24 cellular contexts compared by ENCODE assay signal in genomic region chr17:43068570-43069367, GRCh38. TPM values are rescaled to one million over a fixed set of nuclear protein-coding genes. Genes with fewer than 3 reads are reported as not detected.
DNase-seq lines count a peak whose midpoint lies in the region; ATAC-seq and TF ChIP-seq lines count a peak whose summit lies in the region.
"Had no signal": no experiment of that assay in that cellular context is flagged by ENCODE, and none has a peak within 500 bp of the region (broad histone marks: within the 10 kb centered on the region; RNA-seq: fewer than 3 reads in every experiment).

No MANE protein-coding gene starts in this region.

- CTCF ChIA-PET in CD8-positive, alpha-beta T cell (lab: Charles Lee), result interaction anchor here (0.6 kb wide), 1 partner anchor 18 kb away, joined by 4 read pairs; no protein-coding TSS in a partner anchor
- CTCF ChIA-PET in CD4-positive, alpha-beta T cell (lab: Charles Lee), result no interaction called here

- no peaks in the 10 kb centered on the region for H3K36me3 ChIP-seq in CD8-positive, alpha-beta T cell (ENCODE audit: insufficient read depth, low read length)

- H3K9me3 ChIP-seq in CD8-positive, alpha-beta T cell (ENCODE audit: low read length), result no peaks in the 10 kb centered on the region
- no peaks in the 10 kb centered on the region for H3K9me3 ChIP-seq in CD4-positive, alpha-beta T cell (ENCODE audit: control insufficient read depth, low read length)
- H3K9me3 ChIP-seq: testis had no signal

- no peak overlapping the region for H3K4me3 Mint-ChIP-seq in CD8-positive, alpha-beta T cell
- no peak overlapping the region for H3K4me3 Mint-ChIP-seq in CD4-positive, alpha-beta T cell
- no peak overlapping the region for H3K4me3 Mint-ChIP-seq in chondrocyte (ENCODE audit: unreplicated experiment)
- H3K4me3 Mint-ChIP-seq: activated naive CD4-positive, alpha-beta T cell treated with anti-CD3 and anti-CD28 coated beads, Interleukin-2, amount 10 ng/mL, durations not matched to agents 7 days and 5 days; dendritic cell treated with granulocyte-macrophage colony-stimulating factor and Interleukin-4, amounts not matched to agents 40 ng/mL and 50 ng/mL, for 4 days; stimulated activated memory B cell treated with anti-CD40 and anti-IgM and Interleukin-4, amounts not matched to agents 10 μg/mL and 1 μg/mL and 100 μg/mL, for 72 hours; T-helper 17 cell had no signal

- DNase-seq in CD8-positive, alpha-beta T cell, result no peak
- DNase-seq in M059J (ENCODE audit: low read depth), result peak; percentile 2
- peak; percentile 12 for DNase-seq in choroid plexus epithelial cell (ENCODE audit: low read depth)
- DNase-seq in iris pigment epithelial cell (ENCODE audit: low read depth), result peak; percentile 34
- no peak for DNase-seq in activated naive CD4-positive, alpha-beta T cell treated with Interleukin-2 at 50 U/mL for 16 hours
- no peak for DNase-seq in CD4-positive, alpha-beta T cell
- no peak for DNase-seq in chondrocyte (ENCODE audit: low spot score)
- DNase-seq: activated CD4-positive, alpha-beta T cell treated with anti-CD3 and anti-CD28 coated beads, Interleukin-2, amount 50 U/mL, for 4 hours; activated naive CD4-positive, alpha-beta T cell treated with anti-CD3 and anti-CD28 coated beads, Interleukin-2, amount 10 ng/mL, durations not matched to agents 7 days and 5 days; activated T-cell treated with anti-CD3 and anti-CD28 coated beads, Interleukin-2, amount 50 U/mL, for 1 hour; DMS153; foreskin melanocyte; HCEC 1CT; kidney glomerular epithelial cell; NCI-H1105; NCI-H526; SHP77 treated with DMSO at 0.1 percent for 48 hours; T-helper 17 cell; testis had no signal

- H3K27me3 ChIP-seq in CD8-positive, alpha-beta T cell (ENCODE audit: insufficient read depth, low read length), result no peaks in the 10 kb centered on the region
- H3K27me3 ChIP-seq in CD4-positive, alpha-beta T cell (ENCODE audit: control insufficient read depth, insufficient read depth, low read length), result no peaks in the 10 kb centered on the region
- H3K27me3 ChIP-seq: testis had no signal

- no peak for TF ChIP-seq CTCF in CD8-positive, alpha-beta T cell (IDR thresholded peaks at IDR 0.05)
- TF ChIP-seq CTCF in choroid plexus epithelial cell (conservative IDR thresholded peaks at IDR 0.05; ENCODE audit: low read depth, low read length), result no peak
- TF ChIP-seq CTCF in CD4-positive, alpha-beta T cell (IDR thresholded peaks at IDR 0.05), result no peak
- no peak for TF ChIP-seq CTCF in chondrocyte (IDR thresholded peaks at IDR 0.05)

- no peak overlapping the region for H3K4me3 ChIP-seq in CD8-positive, alpha-beta T cell (ENCODE audit: low read depth, low read length)
- no peak overlapping the region for H3K4me3 ChIP-seq in choroid plexus epithelial cell (ENCODE audit: low read depth, low read length)
- H3K4me3 ChIP-seq: testis had no signal

- H3K36me3 Mint-ChIP-seq in CD8-positive, alpha-beta T cell, result peaks cover 2% of the 10 kb centered on the region
- H3K36me3 Mint-ChIP-seq in CD4-positive, alpha-beta T cell (ENCODE audit: low read depth), result no peaks in the 10 kb centered on the region
- no peaks in the 10 kb centered on the region for H3K36me3 Mint-ChIP-seq in chondrocyte (ENCODE audit: low read depth)
- H3K36me3 Mint-ChIP-seq: stimulated activated memory B cell treated with anti-CD40 and anti-IgM and Interleukin-4, amounts not matched to agents 10 μg/mL and 1 μg/mL and 100 μg/mL, for 72 hours had no signal

- no peaks in the 10 kb centered on the region for H3K4me1 Mint-ChIP-seq in CD8-positive, alpha-beta T cell (ENCODE audit: low read depth)
- no peaks in the 10 kb centered on the region for H3K4me1 Mint-ChIP-seq in CD4-positive, alpha-beta T cell (ENCODE audit: low read depth)
- H3K4me1 Mint-ChIP-seq in chondrocyte (ENCODE audit: low read depth), result no peaks in the 10 kb centered on the region
- H3K4me1 Mint-ChIP-seq: activated naive CD4-positive, alpha-beta T cell treated with anti-CD3 and anti-CD28 coated beads, Interleukin-2, amount 10 ng/mL, durations not matched to agents 7 days and 5 days; stimulated activated memory B cell treated with anti-CD40 and anti-IgM and Interleukin-4, amounts not matched to agents 10 μg/mL and 1 μg/mL and 100 μg/mL, for 72 hours; T-helper 17 cell had no signal

- POLR2A ChIA-PET in CD8-positive, alpha-beta T cell (lab: Charles Lee), result no interaction called here
- POLR2A ChIA-PET in CD4-positive, alpha-beta T cell (lab: Charles Lee), result interaction anchor here (0.6 kb wide), 1 partner anchor 666 kb away, joined by 3 read pairs; no protein-coding TSS in a partner anchor

- no peaks in the 10 kb centered on the region for H3K27me3 Mint-ChIP-seq in CD8-positive, alpha-beta T cell (ENCODE audit: low read depth)
- no peaks in the 10 kb centered on the region for H3K27me3 Mint-ChIP-seq in CD4-positive, alpha-beta T cell
- no peaks in the 10 kb centered on the region for H3K27me3 Mint-ChIP-seq in chondrocyte (ENCODE audit: low read depth)
- H3K27me3 Mint-ChIP-seq: activated naive CD4-positive, alpha-beta T cell treated with anti-CD3 and anti-CD28 coated beads, Interleukin-2, amount 10 ng/mL, durations not matched to agents 7 days and 5 days; dendritic cell treated with granulocyte-macrophage colony-stimulating factor and Interleukin-4, amounts not matched to agents 40 ng/mL and 50 ng/mL, for 4 days; stimulated activated memory B cell treated with anti-CD40 and anti-IgM and Interleukin-4, amounts not matched to agents 10 μg/mL and 1 μg/mL and 100 μg/mL, for 72 hours; T-helper 17 cell had no signal

- intact Hi-C loops in CD8-positive, alpha-beta T cell (cut with DNase I, micrococcal nuclease), result no loop called here
- intact Hi-C loops in CD4-positive, alpha-beta T cell (cut with DNase I, micrococcal nuclease), result no loop called here

- H3K9me3 Mint-ChIP-seq in CD8-positive, alpha-beta T cell, result no peaks in the 10 kb centered on the region
- H3K9me3 Mint-ChIP-seq in CD4-positive, alpha-beta T cell, result no peaks in the 10 kb centered on the region
- H3K9me3 Mint-ChIP-seq in chondrocyte (ENCODE audit: low read depth), result no peaks in the 10 kb centered on the region
- H3K9me3 Mint-ChIP-seq: activated naive CD4-positive, alpha-beta T cell treated with anti-CD3 and anti-CD28 coated beads, Interleukin-2, amount 10 ng/mL, durations not matched to agents 7 days and 5 days; dendritic cell treated with granulocyte-macrophage colony-stimulating factor and Interleukin-4, amounts not matched to agents 40 ng/mL and 50 ng/mL, for 4 days; stimulated activated memory B cell treated with anti-CD40 and anti-IgM and Interleukin-4, amounts not matched to agents 10 μg/mL and 1 μg/mL and 100 μg/mL, for 72 hours had no signal

- ATAC-seq in CD8-positive, alpha-beta T cell, result no peak
- ATAC-seq in HG02870 (IDR thresholded peaks at IDR 0.05; ENCODE audit: unreplicated experiment), result no peak
- no peak for ATAC-seq in CD4-positive, alpha-beta T cell (ENCODE audit: poor library complexity)
- ATAC-seq: stimulated activated memory B cell treated with anti-CD40 and anti-IgM and Interleukin-4, amounts not matched to agents 10 μg/mL and 1 μg/mL and 100 μg/mL, for 72 hours; T-helper 17 cell had no signal

- H3K27ac Mint-ChIP-seq in CD8-positive, alpha-beta T cell, result peak overlapping the region; percentile 10
- no peak overlapping the region for H3K27ac Mint-ChIP-seq in CD4-positive, alpha-beta T cell
- H3K27ac Mint-ChIP-seq in chondrocyte (ENCODE audit: unreplicated experiment), result no peak overlapping the region
- H3K27ac Mint-ChIP-seq: activated naive CD4-positive, alpha-beta T cell treated with anti-CD3 and anti-CD28 coated beads, Interleukin-2, amount 10 ng/mL, durations not matched to agents 7 days and 5 days; dendritic cell treated with granulocyte-macrophage colony-stimulating factor and Interleukin-4, amounts not matched to agents 40 ng/mL and 50 ng/mL, for 4 days; stimulated activated memory B cell treated with anti-CD40 and anti-IgM and Interleukin-4, amounts not matched to agents 10 μg/mL and 1 μg/mL and 100 μg/mL, for 72 hours; T-helper 17 cell had no signal

- H3K4me1 ChIP-seq in CD8-positive, alpha-beta T cell (ENCODE audit: insufficient read depth, low read length), result no peaks in the 10 kb centered on the region
- H3K4me1 ChIP-seq: testis had no signal

- H3K27ac ChIP-seq in CD8-positive, alpha-beta T cell (ENCODE audit: low read depth, low read length), result no peak overlapping the region
- no peak overlapping the region for H3K27ac ChIP-seq in CD4-positive, alpha-beta T cell (ENCODE audit: low read depth, low read length)
- H3K27ac ChIP-seq: C4-2B, testis, VCaP had no signal

RNA-seq across cellular contexts. Expression of gene RND2, which starts 43.7 kb away (rescaled TPM):
- total RNA-seq in CD8-positive, alpha-beta T cell, result under 1 TPM in 1 of 2 experiments, not detected in 1; 0.30 TPM
- 0.20 and 0.22 TPM in 2 replicates for total RNA-seq in M059J (2014; rRNA removed; shearing (Covaris generic))
- under 1 TPM; 0.27 to 0.28 TPM for total RNA-seq in CD4-positive, alpha-beta T cell
- total RNA-seq in chondrocyte, result 0.73 to 1.5 TPM (median 1.1 TPM) in 3 replicates

RNA-seq across cellular contexts. Expression of gene VAT1, which starts 46.6 kb away (rescaled TPM):
- total RNA-seq in CD8-positive, alpha-beta T cell, result 10 to 100 TPM; 12.6 to 15.1 TPM
- 72.4 and 72.7 TPM in 2 replicates for total RNA-seq in M059J (2014; rRNA removed; shearing (Covaris generic))
- 10 to 100 TPM; 27.5 to 27.6 TPM for total RNA-seq in CD4-positive, alpha-beta T cell
- total RNA-seq in chondrocyte, result 290 to 589 TPM (median 567 TPM) in 3 replicates

RNA-seq across cellular contexts. Expression of gene BRCA1, which starts 56.4 kb away (rescaled TPM):
- total RNA-seq in CD8-positive, alpha-beta T cell, result 1 to 10 TPM; 1.1 to 1.3 TPM
- total RNA-seq in M059J (2014; rRNA removed; shearing (Covaris generic)), result 27.5 and 30.1 TPM in 2 replicates
- total RNA-seq in CD4-positive, alpha-beta T cell, result 1 to 10 TPM; 1.2 to 1.3 TPM
- 4.3 to 13.5 TPM (median 4.8 TPM) in 3 replicates for total RNA-seq in chondrocyte

Comparison
In these comparisons a context has a peak if more than half of its experiments do, and no peak if none do; other contexts are left out.
1. DNase-seq: peak in M059J (single experiment), choroid plexus epithelial cell (single experiment) and iris pigment epithelial cell (single experiment); none in CD8-positive, alpha-beta T cell (0 of 7), activated naive CD4-positive, alpha-beta T cell treated with Interleukin-2 at 50 U/mL for 16 hours (single experiment), CD4-positive, alpha-beta T cell (0 of 10) and chondrocyte (single experiment).